In genomic region chr3:83567935-83568334, GRCh38 we compare ENCODE assay signal across 1 cellular context.
A peak's percentile ranks its signal among the peaks of the same experiment; 100 is the strongest.
TF ChIP-seq lines count a peak whose summit lies in the region.

No MANE protein-coding gene starts in this region.

TF ChIP-seq in H1, 55 proteins besides CTCF, POLR2A, EP300 and RAD21:
- no peak for TF ChIP-seq SIRT6 (IDR thresholded peaks at IDR 0.05; ENCODE audit: low read length)
- TF ChIP-seq NANOG (IDR thresholded peaks at IDR 0.05; ENCODE audit: insufficient read depth, low read depth, low read length, poor library complexity, severe bottlenecking), result peak; percentile 68
- no peak for TF ChIP-seq SRF (IDR thresholded peaks at IDR 0.05; ENCODE audit: low read depth, low read length)
- TF ChIP-seq CTBP2 (IDR thresholded peaks at IDR 0.05; ENCODE audit: borderline replicate concordance, insufficient read depth, insufficient read length, low read length), result no peak
